1 cellular context compared by ENCODE assay signal in the genomic region with DNA sequence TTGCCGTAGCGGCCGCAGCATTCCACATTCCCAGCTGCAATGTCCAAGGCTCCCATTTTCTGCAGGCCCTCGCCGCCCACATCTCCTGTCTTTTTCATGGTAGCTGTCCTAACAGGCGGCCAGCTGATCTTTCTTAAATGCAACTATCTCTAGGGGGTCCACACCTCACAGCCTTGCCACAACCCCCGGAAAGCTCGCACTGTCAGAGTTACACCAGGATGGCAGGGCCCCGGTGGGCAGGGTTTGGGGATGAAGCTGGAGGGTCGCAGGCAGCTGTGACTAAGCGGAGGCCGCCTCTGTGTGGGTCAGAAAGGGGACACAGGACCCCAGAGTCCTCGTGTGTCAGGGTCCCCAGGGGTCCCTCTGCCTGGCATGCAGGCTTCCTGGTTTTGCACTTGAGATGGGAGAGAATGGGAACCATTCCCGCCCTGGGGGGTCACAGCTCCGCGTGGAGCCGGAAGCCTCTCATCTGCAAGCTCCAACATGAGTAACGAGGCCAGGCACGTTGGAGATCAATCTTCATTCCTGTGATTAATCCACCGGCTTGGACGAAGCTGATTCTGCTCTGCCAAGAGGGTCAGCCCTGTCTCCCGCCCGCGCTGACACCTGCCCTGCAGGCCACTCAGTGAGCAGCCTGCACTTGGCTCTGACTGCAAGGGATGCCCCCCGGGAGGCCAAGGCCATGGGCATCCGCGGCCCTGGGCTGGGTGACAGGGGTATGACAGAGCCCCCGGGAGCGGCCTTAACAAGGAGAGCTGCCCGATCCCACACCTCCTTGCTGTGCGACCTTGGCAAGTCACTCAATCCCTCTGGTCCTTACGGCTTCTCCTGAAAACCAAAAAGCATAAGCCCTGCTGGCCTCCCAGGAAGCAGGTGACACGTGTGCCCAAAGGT.
TF ChIP-seq lines count a peak whose summit lies in the region.

No MANE protein-coding gene starts in this region.

TF ChIP-seq in HepG2, 621 proteins besides CTCF, POLR2A, EP300 and RAD21:
- TF ChIP-seq MEIS1 (CRISPR knock-in tag; IDR thresholded peaks at IDR 0.05; ENCODE audit: borderline replicate concordance) (no peak), ZNF768 (CRISPR knock-in tag; IDR thresholded peaks at IDR 0.05) (peak; percentile 84)
